23 cellular contexts compared by ENCODE assay signal in the genomic region with DNA sequence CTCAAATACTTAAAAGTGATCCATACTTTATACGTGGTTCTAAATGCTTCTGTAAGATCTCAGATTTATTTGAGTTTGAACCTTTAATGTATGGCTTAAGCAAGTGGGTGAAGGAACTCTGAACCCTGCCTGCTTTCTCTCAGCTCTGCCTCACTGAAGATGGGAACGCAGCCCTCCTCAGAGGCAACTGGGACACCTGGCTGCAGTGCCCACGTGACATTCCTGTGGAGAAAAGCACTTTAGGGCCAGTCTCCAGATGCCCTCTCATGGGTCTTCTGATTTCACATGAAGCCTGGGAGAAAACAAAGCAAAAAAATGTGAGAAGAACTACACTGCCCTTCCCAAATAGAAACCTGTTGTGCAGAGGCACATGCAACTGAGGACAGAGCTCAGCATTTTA.
"Had no signal": no experiment of that assay in that cellular context is flagged by ENCODE, and none has a peak within 500 bp of the region (broad histone marks: within the 10 kb centered on the region; RNA-seq: fewer than 3 reads in every experiment).

No MANE protein-coding gene starts in this region.

- H3K27ac ChIP-seq: colonic mucosa, coronary artery, dorsolateral prefrontal cortex, epithelial cell of prostate, esophagus muscularis mucosa, esophagus squamous epithelium, foreskin keratinocyte, gastrocnemius medialis, gastroesophageal sphincter, heart left ventricle, heart right ventricle had no signal

- H3K4me3 ChIP-seq: colonic mucosa, coronary artery, dorsolateral prefrontal cortex, esophagus muscularis mucosa, esophagus squamous epithelium, gastrocnemius medialis, gastroesophageal sphincter, heart left ventricle, heart right ventricle had no signal

- DNase-seq: colonic mucosa; cortex of kidney; dermis blood vessel endothelial cell; dorsolateral prefrontal cortex; effector CD4-positive, alpha-beta T cell; effector CD8-positive, alpha-beta T cell; effector memory CD4-positive, alpha-beta T cell; effector memory CD8-positive, alpha-beta T cell; endodermal cell; erythroblast; esophagus squamous epithelium; foreskin fibroblast; foreskin keratinocyte; foreskin melanocyte; gastrocnemius medialis; glutamatergic neuron; head of caudate nucleus; heart left ventricle; heart right ventricle had no signal

- H3K36me3 ChIP-seq: colonic mucosa, esophagus muscularis mucosa, esophagus squamous epithelium, gastrocnemius medialis, gastroesophageal sphincter, heart left ventricle, heart right ventricle had no signal

- H3K4me1 ChIP-seq: colonic mucosa, esophagus squamous epithelium, foreskin keratinocyte, gastrocnemius medialis, gastroesophageal sphincter had no signal

- H3K9me3 ChIP-seq: colonic mucosa, esophagus muscularis mucosa, esophagus squamous epithelium, gastrocnemius medialis, gastroesophageal sphincter, heart left ventricle, heart right ventricle had no signal

- H3K27me3 ChIP-seq: colonic mucosa, esophagus muscularis mucosa, esophagus squamous epithelium, foreskin keratinocyte, gastrocnemius medialis, gastroesophageal sphincter had no signal
